ENCODE assay signal across 1 cellular context in genomic region chr17:80191192-80191591, GRCh38.
A peak's percentile ranks its signal among the peaks of the same experiment; 100 is the strongest.
TF ChIP-seq lines count a peak whose summit lies in the region.

No MANE protein-coding gene starts in this region.

TF ChIP-seq in K562, 482 proteins besides CTCF, POLR2A, EP300 and RAD21:
- TF ChIP-seq GABPB2 (CRISPR knock-in tag; conservative IDR thresholded peaks at IDR 0.05), result no peak
- TF ChIP-seq MTA2 (IDR thresholded peaks at IDR 0.05; ENCODE audit: low read depth), result no peak
- TF ChIP-seq ZZZ3 (IDR thresholded peaks at IDR 0.05), result no peak
- TF ChIP-seq EZH2 (IDR thresholded peaks at IDR 0.05; ENCODE audit: borderline replicate concordance, low read depth, low read length), result peak; percentile 3; the same call in 1 of the 2 replicates
